ENCODE assay signal across 8 cellular contexts in genomic region chr1:206634365-206635079, GRCh38. TPM values are rescaled to one million over a fixed set of nuclear protein-coding genes. Genes with fewer than 3 reads are reported as not detected.
DNase-seq lines count a peak whose midpoint lies in the region; ATAC-seq and TF ChIP-seq lines count a peak whose summit lies in the region.

No MANE protein-coding gene starts in this region.

- H3K4me1 Mint-ChIP-seq in immature natural killer cell: peaks cover 15 to 16% of the 10 kb centered on the region in 2 donors

- no peak for ATAC-seq in GM18517 (IDR thresholded peaks at IDR 0.05; ENCODE audit: unreplicated experiment)

- H3K27ac Mint-ChIP-seq in immature natural killer cell: peak overlapping the region in 5 of 6 donors; percentile 47 to 87 (median 72)

- TF ChIP-seq CTCF in WI38 (IDR thresholded peaks at IDR 0.05; ENCODE audit: low read depth, low read length): peak; percentile 61
- peak; percentile 83 for TF ChIP-seq CTCF in cardiac fibroblast (IDR thresholded peaks at IDR 0.05; ENCODE audit: low read depth, low read length)

- H3K9me3 Mint-ChIP-seq in immature natural killer cell: no peaks in the 10 kb centered on the region

- peak; percentile 7 to 50 for DNase-seq in NOMO-1 (lab: John Stamatoyannopoulos, UW; ENCODE audit: unreplicated experiment in 2 of 2)
- no peak for DNase-seq in NOMO-1 treated with dmso at 0.1 percent for 144 hours (lab: John Stamatoyannopoulos, UW; ENCODE audit: unreplicated experiment)
- DNase-seq in NCI-H2171 treated with DMSO at 0.1 percent for 48 hours (lab: John Stamatoyannopoulos, UW): peak; percentile 73
- DNase-seq in cardiac fibroblast (ENCODE audit: low read depth in 2 of 2): peak; percentile 94 to 96
- DNase-seq in immature natural killer cell: peak; percentile 60 to 63 (median 61)

- peak overlapping the region; percentile 85 to 92 (median 89) for H3K4me3 Mint-ChIP-seq in immature natural killer cell

- H3K36me3 Mint-ChIP-seq in immature natural killer cell: no peaks in the 10 kb centered on the region

- H3K4me3 ChIP-seq in WI38 (ENCODE audit: low read depth, low read length) (peak overlapping the region; percentile 92), cardiac fibroblast (replicated peaks in 1 of 2; ENCODE audit: low read depth in 2 of 2, low read length in 2 of 2) (no peak overlapping the region), skin epidermis (peak overlapping the region; percentile 53 to 86 (median 73))

- H3K27me3 Mint-ChIP-seq in immature natural killer cell (ENCODE audit: low read depth in 3 of 3): peaks cover 6 to 22% (median 20%) of the 10 kb centered on the region in 3 donors

- H3K27ac ChIP-seq in skin epidermis: peak overlapping the region in 20 of 21 experiments; percentile 13 to 90 (median 77)

RNA-seq across cellular contexts. Expression of gene DYRK3, which starts 0.8 kb away (rescaled TPM):
- polyA plus RNA-seq in immature natural killer cell: not detected

RNA-seq across cellular contexts. Expression of gene EIF2D, which starts 22.3 kb away (rescaled TPM):
- polyA plus RNA-seq in immature natural killer cell: 10 to 100 TPM; 12.9 to 24.2 (median 20.8) TPM

RNA-seq across cellular contexts. Expression of gene MAPKAPK2, which starts 50.2 kb away (rescaled TPM):
- 1 to 10 TPM; 3.5 to 7.2 (median 4.1) TPM for polyA plus RNA-seq in immature natural killer cell

Comparison
In these comparisons a context has a peak if more than half of its experiments do, and no peak if none do; other contexts are left out.
1. H3K4me3 ChIP-seq: peak in WI38 (single experiment) and skin epidermis (7 of 7); none in cardiac fibroblast (0 of 2).